Comparison of ENCODE assay signal across 17 cellular contexts in genomic region chr19:37977391-37977790, GRCh38.
DNase-seq lines count a peak whose midpoint lies in the region; ATAC-seq and TF ChIP-seq lines count a peak whose summit lies in the region.
"Had no signal": no experiment of that assay in that cellular context is flagged by ENCODE, and none has a peak within 500 bp of the region (broad histone marks: within the 10 kb centered on the region; RNA-seq: fewer than 3 reads in every experiment).

No MANE protein-coding gene starts in this region.

- intact Hi-C loops in gastrocnemius medialis (cut with DNase I; ENCODE audit: low total_unique reads), result no loop called here

- H3K36me3 Mint-ChIP-seq in endothelial cell (ENCODE audit: low read depth, unreplicated experiment), result peaks cover 15% of the 10 kb centered on the region
- peaks cover 11% of the 10 kb centered on the region for H3K36me3 Mint-ChIP-seq in neural crest cell (ENCODE audit: low read depth)

- no peaks in the 10 kb centered on the region for H3K27me3 ChIP-seq in AG04450 (ENCODE audit: control insufficient read depth, insufficient read depth, low read length)
- no peaks in the 10 kb centered on the region for H3K27me3 ChIP-seq in OCI-LY3 (ENCODE audit: low read depth, low read length)
- H3K27me3 ChIP-seq in gastrocnemius medialis, result no peaks in the 10 kb centered on the region
- H3K27me3 ChIP-seq: SJCRH30, uterus had no signal

- no peak overlapping the region for H3K4me2 ChIP-seq in OCI-LY3 (ENCODE audit: low read length)
- H3K4me2 ChIP-seq: A549 had no signal

- H3K79me2 ChIP-seq in OCI-LY3 (ENCODE audit: low read length), result peaks cover 26% of the 10 kb centered on the region

- H3K36me3 ChIP-seq in OCI-LY3 (replicated peaks; ENCODE audit: low read depth, low read length) (peaks cover 5% of the 10 kb centered on the region), gastrocnemius medialis (no peaks in the 10 kb centered on the region)
- H3K36me3 ChIP-seq: uterus had no signal

- POLR2A ChIA-PET in AG04450 (lab: Yijun Ruan, JAX), result interaction anchor here (1.0 to 1.1 kb wide), 2 partner anchors 26 to 27 kb away, joined by 6 to 7 read pairs; no protein-coding TSS in a partner anchor

- DNase-seq in AG04450 (ENCODE audit: low read depth, low spot score) (no peak), endothelial cell (ENCODE audit: low spot score) (no peak), neural crest cell (ENCODE audit: low read depth, low spot score) (no peak), HT-29 (ENCODE audit: low spot score) (no peak), gastrocnemius medialis (no peak)
- DNase-seq in activated CD4-positive, alpha-beta T cell treated with anti-CD3 and anti-CD28 coated beads for 48 hours, result no peak
- no peak for DNase-seq in effector CD4-positive, alpha-beta T cell
- DNase-seq: activated CD4-positive, alpha-beta T cell treated with anti-CD3 and anti-CD28 coated beads, Interleukin-2, amount 10 ng/mL, durations not matched to agents 24 days and 14 days; DMS79 treated with DMSO at 0.1 percent for 48 hours; NCI-H187; SJCRH30; stimulated activated naive CD8-positive, alpha-beta T cell treated with anti-CD3 and anti-CD28 coated beads, Interleukin-15, amount 100 ng/mL, for 72 hours; T1000; uterus had no signal

- TF ChIP-seq CTCF in AG04450 (IDR thresholded peaks at IDR 0.05; ENCODE audit: low read depth, low read length), result no peak
- no peak for TF ChIP-seq CTCF in OCI-LY3 (IDR thresholded peaks at IDR 0.05; ENCODE audit: low read depth, low read length)
- TF ChIP-seq CTCF in endothelial cell (IDR thresholded peaks at IDR 0.05; ENCODE audit: unreplicated experiment), result no peak
- no peak for TF ChIP-seq CTCF in neural crest cell (conservative IDR thresholded peaks at IDR 0.05)
- TF ChIP-seq CTCF in gastrocnemius medialis (IDR thresholded peaks at IDR 0.05 in 4 of 5, conservative IDR thresholded peaks at IDR 0.05 in 1 of 5), result no peak

- no peak for TF ChIP-seq POLR2A in gastrocnemius medialis (IDR thresholded peaks at IDR 0.05)

- ATAC-seq in gastrocnemius medialis, result no peak
- ATAC-seq: stimulated activated naive CD8-positive, alpha-beta T cell treated with anti-CD3 and anti-CD28 coated beads, Interleukin-15, amount 100 ng/mL, for 72 hours had no signal

- CTCF ChIA-PET in AG04450 (lab: Charles Lee), result interaction anchor here (0.7 kb wide), 1 partner anchor 1388 kb away, joined by 3 read pairs; no protein-coding TSS in a partner anchor

- peaks cover 61% of the 10 kb centered on the region for H3K4me1 ChIP-seq in OCI-LY3 (ENCODE audit: low read length)
- H3K4me1 ChIP-seq in gastrocnemius medialis, result peaks cover 12 to 17% of the 10 kb centered on the region in 2 donors
- H3K4me1 ChIP-seq: uterus had no signal

- peaks cover 7% of the 10 kb centered on the region for H3K4me1 Mint-ChIP-seq in endothelial cell (ENCODE audit: unreplicated experiment)
- H3K4me1 Mint-ChIP-seq in neural crest cell, result peaks cover 24% of the 10 kb centered on the region
- H3K4me1 Mint-ChIP-seq: activated CD4-positive, alpha-beta T cell treated with anti-CD3 and anti-CD28 coated beads, Interleukin-2, amount 10 ng/mL, durations not matched to agents 24 days and 14 days; stimulated activated naive CD8-positive, alpha-beta T cell treated with anti-CD3 and anti-CD28 coated beads, Interleukin-15, amount 100 ng/mL, for 72 hours had no signal

- no peak overlapping the region for H3K4me3 Mint-ChIP-seq in endothelial cell (ENCODE audit: unreplicated experiment)
- no peak overlapping the region for H3K4me3 Mint-ChIP-seq in neural crest cell
- H3K4me3 Mint-ChIP-seq: activated CD4-positive, alpha-beta T cell treated with anti-CD3 and anti-CD28 coated beads, Interleukin-2, amount 10 ng/mL, durations not matched to agents 24 days and 14 days; CD4-positive, alpha-beta T cell; stimulated activated naive CD8-positive, alpha-beta T cell treated with anti-CD3 and anti-CD28 coated beads, Interleukin-15, amount 100 ng/mL, for 72 hours had no signal

- no peak overlapping the region for H3K9ac ChIP-seq in OCI-LY3 (ENCODE audit: low read length)

- H3K27ac ChIP-seq in AG04450 (ENCODE audit: low read depth, low read length) (peak overlapping the region; percentile 98), OCI-LY3 (ENCODE audit: low read length) (0 out of 2 replicates have a peak overlapping the region, but pooled peaks have one; percentile 2), gastrocnemius medialis (no peak overlapping the region)
- H3K27ac ChIP-seq: A549, SJCRH30, uterus had no signal

- in situ Hi-C loops in gastrocnemius medialis (cut with MboI; ENCODE audit: low sequenced_read_pairs in 4 of 4), result no loop called here

- H4K20me1 ChIP-seq in OCI-LY3 (ENCODE audit: insufficient read depth, low read length), result no peaks in the 10 kb centered on the region

- peaks cover 5% of the 10 kb centered on the region for H3K27me3 Mint-ChIP-seq in endothelial cell (ENCODE audit: unreplicated experiment)
- no peaks in the 10 kb centered on the region for H3K27me3 Mint-ChIP-seq in neural crest cell (ENCODE audit: low read depth)
- H3K27me3 Mint-ChIP-seq: activated CD4-positive, alpha-beta T cell treated with anti-CD3 and anti-CD28 coated beads, Interleukin-2, amount 10 ng/mL, durations not matched to agents 24 days and 14 days; CD4-positive, alpha-beta T cell; stimulated activated naive CD8-positive, alpha-beta T cell treated with anti-CD3 and anti-CD28 coated beads, Interleukin-15, amount 100 ng/mL, for 72 hours had no signal

- H3K9me3 ChIP-seq in AG04450 (ENCODE audit: control insufficient read depth, insufficient read depth, low read length) (no peaks in the 10 kb centered on the region), OCI-LY3 (ENCODE audit: insufficient read depth, low read length) (no peaks in the 10 kb centered on the region), gastrocnemius medialis (no peaks in the 10 kb centered on the region)
- H3K9me3 ChIP-seq: SJCRH30, uterus had no signal

- no peak overlapping the region for H2AFZ ChIP-seq in OCI-LY3 (ENCODE audit: low read depth, low read length)

- H3K9me3 Mint-ChIP-seq in endothelial cell (ENCODE audit: unreplicated experiment) (no peaks in the 10 kb centered on the region), neural crest cell (no peaks in the 10 kb centered on the region)
- H3K9me3 Mint-ChIP-seq: CD4-positive, alpha-beta T cell had no signal

- H3K4me3 ChIP-seq in AG04450 (ENCODE audit: low read depth, low read length) (no peak overlapping the region), OCI-LY3 (ENCODE audit: low read length) (no peak overlapping the region), gastrocnemius medialis (no peak overlapping the region)
- H3K4me3 ChIP-seq: A549, SJCRH30, uterus had no signal

- H3K27ac Mint-ChIP-seq in endothelial cell (ENCODE audit: unreplicated experiment) (peak overlapping the region; percentile 74), neural crest cell (ENCODE audit: unreplicated experiment) (peak overlapping the region; percentile 96)
- H3K27ac Mint-ChIP-seq: activated CD4-positive, alpha-beta T cell treated with anti-CD3 and anti-CD28 coated beads, Interleukin-2, amount 10 ng/mL, durations not matched to agents 24 days and 14 days; CD4-positive, alpha-beta T cell had no signal

Comparison
In these comparisons a context has a peak if more than half of its experiments do, and no peak if none do; other contexts are left out.
1. H3K27ac ChIP-seq: peak in AG04450 (single experiment) and OCI-LY3 (single experiment); none in gastrocnemius medialis (0 of 4).